17 cellular contexts compared by ENCODE assay signal in genomic region chr2:204971219-204971907, GRCh38.
A peak's percentile ranks its signal among the peaks of the same experiment; 100 is the strongest.
DNase-seq lines count a peak whose midpoint lies in the region; ATAC-seq and TF ChIP-seq lines count a peak whose summit lies in the region.
"Had no signal": no experiment of that assay in that cellular context is flagged by ENCODE, and none has a peak within 500 bp of the region (broad histone marks: within the 10 kb centered on the region; RNA-seq: fewer than 3 reads in every experiment).

No MANE protein-coding gene starts in this region.

- no peaks in the 10 kb centered on the region for H4K20me1 ChIP-seq in hepatocyte (ENCODE audit: insufficient read depth, poor library complexity, severe bottlenecking)

- TF ChIP-seq CTCF in hepatocyte (IDR thresholded peaks at IDR 0.05; ENCODE audit: poor library complexity) (no peak), RWPE1 (conservative IDR thresholded peaks at IDR 0.05; ENCODE audit: low read depth) (no peak), coronary artery (IDR thresholded peaks at IDR 0.05) (no peak), lower lobe of right lung (IDR thresholded peaks at IDR 0.05) (no peak)

- no peak for DNase-seq in activated naive CD4-positive, alpha-beta T cell (lab: John Stamatoyannopoulos, UW)
- DNase-seq in activated CD8-positive, alpha-beta T cell treated with anti-CD3 and anti-CD28 coated beads, Interleukin-2, amount 10 ng/mL, durations not matched to agents 7 days and 5 days: no peak
- DNase-seq in hepatocyte (ENCODE audit: low spot score) (no peak), RWPE1 (ENCODE audit: low spot score) (no peak), coronary artery (ENCODE audit: low spot score) (no peak), lower lobe of right lung (no peak)
- DNase-seq: activated CD4-positive, CD25-positive, alpha-beta regulatory T cell treated with anti-CD3 and anti-CD28 coated beads, Interleukin-2, amount 50 U/mL, for 72 hours; anterior cingulate cortex; cerebellar nuclear complex; GF-D8; HCEC 1CT; NCI-H187 treated with DMSO at 0.1 percent for 48 hours; SIG-M5 had no signal

- peaks cover 3% of the 10 kb centered on the region for H3K36me3 Mint-ChIP-seq in activated naive CD4-positive, alpha-beta T cell treated with anti-CD3 and anti-CD28 coated beads, Interleukin-2, amount 50 U/mL, for 24 hours
- H3K36me3 Mint-ChIP-seq in activated CD8-positive, alpha-beta T cell treated with anti-CD3 and anti-CD28 coated beads, Interleukin-2, amount 10 ng/mL, durations not matched to agents 7 days and 5 days (ENCODE audit: low read depth): peaks cover 55% of the 10 kb centered on the region

- H3K4me1 ChIP-seq in hepatocyte (ENCODE audit: insufficient read depth): peaks cover 16% of the 10 kb centered on the region
- peaks cover 5% of the 10 kb centered on the region for H3K4me1 ChIP-seq in lower lobe of right lung
- H3K4me1 ChIP-seq: parathyroid adenoma had no signal

- no peak overlapping the region for H3K27ac ChIP-seq in hepatocyte
- no peak overlapping the region for H3K27ac ChIP-seq in RWPE1
- H3K27ac ChIP-seq in coronary artery: no peak overlapping the region
- no peak overlapping the region for H3K27ac ChIP-seq in lower lobe of right lung
- H3K27ac ChIP-seq: parathyroid adenoma had no signal

- CTCF ChIA-PET in activated CD8-positive, alpha-beta T cell treated with anti-CD3 and anti-CD28 coated beads, Interleukin-2, amount 10 ng/mL, durations not matched to agents 7 days and 5 days (lab: Charles Lee): interaction anchor here (1.0 to 1.5 kb wide), 3 partner anchors 10 to 82 kb away, joined by 3 to 5 read pairs (median 4); no protein-coding TSS in a partner anchor
- CTCF ChIA-PET in RWPE1 (lab: Yijun Ruan, JAX): no interaction called here

- no peaks in the 10 kb centered on the region for H3K9me2 ChIP-seq in hepatocyte (replicated peaks; ENCODE audit: insufficient read depth)

- peak overlapping the region; percentile 89 for H3K27ac Mint-ChIP-seq in activated naive CD4-positive, alpha-beta T cell treated with anti-CD3 and anti-CD28 coated beads, Interleukin-2, amount 50 U/mL, for 24 hours
- H3K27ac Mint-ChIP-seq in activated CD8-positive, alpha-beta T cell treated with anti-CD3 and anti-CD28 coated beads, Interleukin-2, amount 10 ng/mL, durations not matched to agents 7 days and 5 days: peak overlapping the region; percentile 49

- peaks cover 70% of the 10 kb centered on the region for H3K4me1 Mint-ChIP-seq in activated naive CD4-positive, alpha-beta T cell treated with anti-CD3 and anti-CD28 coated beads, Interleukin-2, amount 50 U/mL, for 24 hours
- H3K4me1 Mint-ChIP-seq in activated CD8-positive, alpha-beta T cell treated with anti-CD3 and anti-CD28 coated beads, Interleukin-2, amount 10 ng/mL, durations not matched to agents 7 days and 5 days (ENCODE audit: low read depth): peaks cover 52% of the 10 kb centered on the region

- POLR2A ChIA-PET in activated CD8-positive, alpha-beta T cell treated with anti-CD3 and anti-CD28 coated beads, Interleukin-2, amount 10 ng/mL, durations not matched to agents 7 days and 5 days (lab: Charles Lee): no interaction called here
- POLR2A ChIA-PET in RWPE1 (lab: Yijun Ruan, JAX; ENCODE audit: low non-redundant PET): no interaction called here

- H2AFZ ChIP-seq in hepatocyte: peak overlapping the region; percentile 24
- H2AFZ ChIP-seq: parathyroid adenoma had no signal

- H3K27me3 Mint-ChIP-seq in activated naive CD4-positive, alpha-beta T cell treated with anti-CD3 and anti-CD28 coated beads, Interleukin-2, amount 50 U/mL, for 24 hours: no peaks in the 10 kb centered on the region
- no peaks in the 10 kb centered on the region for H3K27me3 Mint-ChIP-seq in activated CD8-positive, alpha-beta T cell treated with anti-CD3 and anti-CD28 coated beads, Interleukin-2, amount 10 ng/mL, durations not matched to agents 7 days and 5 days (ENCODE audit: low read depth)

- WGBS in hepatocyte (ENCODE audit: low lambda C conversion rate, missing lambda C conversion rate): 81% methylated on average over 1 of the region's 1 CpG

- H3K9me3 ChIP-seq in hepatocyte (ENCODE audit: low read depth): no peaks in the 10 kb centered on the region
- H3K9me3 ChIP-seq in lower lobe of right lung: no peaks in the 10 kb centered on the region

- no peaks in the 10 kb centered on the region for H3K9me3 Mint-ChIP-seq in activated naive CD4-positive, alpha-beta T cell treated with anti-CD3 and anti-CD28 coated beads, Interleukin-2, amount 50 U/mL, for 24 hours
- peaks cover 13% of the 10 kb centered on the region for H3K9me3 Mint-ChIP-seq in activated CD8-positive, alpha-beta T cell treated with anti-CD3 and anti-CD28 coated beads, Interleukin-2, amount 10 ng/mL, durations not matched to agents 7 days and 5 days (ENCODE audit: insufficient read depth)

- peak overlapping the region; percentile 40 for H3K4me3 Mint-ChIP-seq in activated naive CD4-positive, alpha-beta T cell treated with anti-CD3 and anti-CD28 coated beads, Interleukin-2, amount 50 U/mL, for 24 hours
- no peak overlapping the region for H3K4me3 Mint-ChIP-seq in activated CD8-positive, alpha-beta T cell treated with anti-CD3 and anti-CD28 coated beads, Interleukin-2, amount 10 ng/mL, durations not matched to agents 7 days and 5 days

- no peak for ATAC-seq in activated CD8-positive, alpha-beta T cell treated with anti-CD3 and anti-CD28 coated beads, Interleukin-2, amount 10 ng/mL, durations not matched to agents 7 days and 5 days
- no peak for ATAC-seq in lower lobe of right lung
- no peak for ATAC-seq in GM19023 (IDR thresholded peaks at IDR 0.05; ENCODE audit: unreplicated experiment)

- H3K36me3 ChIP-seq in hepatocyte (replicated peaks; ENCODE audit: insufficient read depth, low read depth): no peaks in the 10 kb centered on the region
- no peaks in the 10 kb centered on the region for H3K36me3 ChIP-seq in lower lobe of right lung

- no peak overlapping the region for H3K4me3 ChIP-seq in hepatocyte
- H3K4me3 ChIP-seq in coronary artery: no peak overlapping the region
- H3K4me3 ChIP-seq in lower lobe of right lung: no peak overlapping the region
- H3K4me3 ChIP-seq: lung had no signal

- no peaks in the 10 kb centered on the region for H3K27me3 ChIP-seq in hepatocyte
- no peaks in the 10 kb centered on the region for H3K27me3 ChIP-seq in lower lobe of right lung (ENCODE audit: low read depth)

- H3K79me2 ChIP-seq in hepatocyte: no peaks in the 10 kb centered on the region

- no peak overlapping the region for H3K4me2 ChIP-seq in hepatocyte

- intact Hi-C loops in lower lobe of right lung (cut with DNase I): no loop called here
